Comparison of ENCODE assay signal across 1 cellular context in genomic region chr4:55633903-55634302, GRCh38.
TF ChIP-seq lines count a peak whose summit lies in the region.

No MANE protein-coding gene starts in this region.

TF ChIP-seq in K562, 482 proteins besides CTCF, POLR2A, EP300 and RAD21 (continued from another document):
- TF ChIP-seq MYC (IDR thresholded peaks at IDR 0.05; ENCODE audit: low read depth, low read length) = peak; percentile 40; the same call in 1 of the 2 replicates
- TF ChIP-seq MYC (CRISPR knock-in tag; IDR thresholded peaks at IDR 0.05; ENCODE audit: borderline replicate concordance, low read depth) = no peak
- peak; percentile 74 to 89 for TF ChIP-seq MLLT1 (IDR thresholded peaks at IDR 0.05)
- 0 out of 2 replicates have a peak, but pooled peaks have one; percentile 6 for TF ChIP-seq ARID2 (IDR thresholded peaks at IDR 0.05)
- peak; percentile 66; the same call in 1 of the 2 replicates for TF ChIP-seq HDGF (IDR thresholded peaks at IDR 0.05)
- peak; percentile 38; the same call in 1 of the 2 replicates for TF ChIP-seq HDAC2 (IDR thresholded peaks at IDR 0.05)
- TF ChIP-seq ZC3H8 (IDR thresholded peaks at IDR 0.05) = no peak
- peak; percentile 58 for TF ChIP-seq CEBPB (tag; IDR thresholded peaks at IDR 0.05)
- no peak for TF ChIP-seq KDM5B (IDR thresholded peaks at IDR 0.05; ENCODE audit: insufficient replicate concordance, low read depth, low read length)
- TF ChIP-seq MNT (conservative IDR thresholded peaks at IDR 0.05) = peak in 1 of 2 experiments; percentile 43; a peak in 3 of 4 replicates
- no peak for TF ChIP-seq ZNF263 (CRISPR knock-in tag; IDR thresholded peaks at IDR 0.05; ENCODE audit: borderline replicate concordance)
- no peak for TF ChIP-seq MCM5 (IDR thresholded peaks at IDR 0.05; ENCODE audit: low read depth)
- 0 out of 2 replicates have a peak, but pooled peaks have one; percentile 33 for TF ChIP-seq ZBTB26 (CRISPR knock-in tag; IDR thresholded peaks at IDR 0.05)
- 0 out of 2 replicates have a peak, but pooled peaks have one; percentile 20 for TF ChIP-seq CTBP1 (IDR thresholded peaks at IDR 0.05; ENCODE audit: borderline replicate concordance)
- TF ChIP-seq AFF1 (IDR thresholded peaks at IDR 0.05; ENCODE audit: low read depth in 1 of 2, partially characterized antibody in 2 of 2) = peak in 1 of 2 experiments; percentile 55
- no peak for TF ChIP-seq SIRT6 (IDR thresholded peaks at IDR 0.05; ENCODE audit: low read depth, low read length)
